In the genomic region with DNA sequence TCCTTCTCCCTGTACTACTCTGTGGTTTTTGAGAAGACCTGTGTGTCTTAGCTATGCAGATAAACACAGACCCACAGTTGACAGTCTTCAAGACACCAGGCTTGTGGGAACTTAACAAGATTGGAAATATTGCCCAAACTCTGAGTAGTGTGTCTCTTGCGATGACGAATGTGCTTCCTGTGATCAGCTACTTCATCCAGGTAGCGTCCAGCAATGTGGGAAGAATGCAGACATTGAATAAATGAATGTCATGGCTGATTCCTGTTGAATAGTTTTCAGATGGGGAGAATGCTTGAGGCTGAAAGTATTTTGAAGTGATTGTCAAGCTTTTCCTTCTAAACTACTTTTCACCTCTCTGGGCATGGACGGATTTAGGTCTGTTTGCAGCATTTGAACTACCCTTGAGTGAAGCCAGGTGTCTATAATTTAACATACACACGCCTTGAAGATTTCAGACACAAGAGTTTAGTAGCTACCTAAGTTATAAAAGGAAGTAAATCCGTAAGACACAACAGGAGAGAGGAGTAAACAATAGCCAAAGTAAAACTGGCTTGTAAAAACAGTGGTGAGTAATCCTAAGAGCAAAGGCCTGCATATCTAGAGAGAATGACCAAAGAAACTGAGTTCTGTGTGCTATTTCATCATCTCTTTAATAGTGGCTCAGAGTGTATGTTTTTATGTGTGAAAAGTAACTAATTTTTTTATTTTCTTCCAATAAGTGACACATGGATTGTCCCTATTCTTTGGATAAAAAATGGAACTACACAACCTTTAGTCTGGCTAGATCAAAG, we compare ENCODE assay signal across 22 cellular contexts. TPM values are rescaled to one million over a fixed set of nuclear protein-coding genes. Genes with fewer than 3 reads are reported as not detected.
DNase-seq lines count a peak whose midpoint lies in the region; ATAC-seq, FAIRE-seq and TF ChIP-seq lines count a peak whose summit lies in the region.
"Had no signal": no experiment of that assay in that cellular context is flagged by ENCODE, and none has a peak within 500 bp of the region (broad histone marks: within the 10 kb centered on the region; RNA-seq: fewer than 3 reads in every experiment).

No MANE protein-coding gene starts in this region.

- H3F3A ChIP-seq in GM23248 (ENCODE audit: insufficient read depth) = no peaks in the 10 kb centered on the region

- no peak for TF ChIP-seq POLR2A in H1 (IDR thresholded peaks at IDR 0.05; ENCODE audit: control extremely low read depth in 1 of 2, low read depth in 2 of 2, low read length in 2 of 2)

- no peaks in the 10 kb centered on the region for H3K4me1 Mint-ChIP-seq in stimulated activated effector memory CD8-positive, alpha-beta T cell treated with anti-CD3 and anti-CD28 coated beads, Interleukin-12 subunit alpha, Interleukin-12 subunit beta, amount 100 ng/mL, for 72 hours
- H3K4me1 Mint-ChIP-seq: activated naive CD8-positive, alpha-beta T cell treated with anti-CD3 and anti-CD28 coated beads for 36 hours; CD4-positive, alpha-beta memory T cell; natural killer cell had no signal

- H3K27ac ChIP-seq in GM23248 (no peak overlapping the region), H1 (ENCODE audit: low read depth, low read length) (no peak overlapping the region), osteoblast (ENCODE audit: low read depth, low read length) (no peak overlapping the region)
- H3K27ac ChIP-seq: brain microvascular endothelial cell, parathyroid adenoma, tibial artery had no signal

- peak; percentile 40 for DNase-seq in GM23248
- DNase-seq in OCI-M1 (lab: John Stamatoyannopoulos, UW) = peak; percentile 15
- no peak for DNase-seq in H1 (ENCODE audit: low read depth in 1 of 2, low spot score in 2 of 2)
- no peak for DNase-seq in osteoblast (ENCODE audit: insufficient read length, low spot score, missing footprints)
- no peak for DNase-seq in NCI-H446 (lab: John Stamatoyannopoulos, UW)
- DNase-seq in stimulated activated effector memory CD8-positive, alpha-beta T cell treated with anti-CD3 and anti-CD28 coated beads, Interleukin-12 subunit alpha, Interleukin-12 subunit beta, amount 100 ng/mL, for 72 hours (ENCODE audit: low spot score in 2 of 2) = no peak
- DNase-seq in mucosa of descending colon = no peak
- no peak for DNase-seq in SHP77 treated with DMSO at 0.1 percent for 48 hours (lab: John Stamatoyannopoulos, UW)
- DNase-seq: activated CD4-positive, alpha-beta T cell treated with anti-CD3 and anti-CD28 coated beads for 48 hours; activated naive CD8-positive, alpha-beta T cell treated with anti-CD3 and anti-CD28 coated beads for 36 hours; brain microvascular endothelial cell; CD4-positive, alpha-beta memory T cell; MG63; natural killer cell; NCI-H82; stimulated activated CD4-positive, alpha-beta T cell treated with anti-CD3 and anti-CD28 coated beads, Interleukin-1b, Interleukin-23, amount 100 ng/mL, for 48 hours; stimulated activated naive CD4-positive, alpha-beta T cell treated with Interleukin-2 at 50 U/mL for 16 hours; T-helper 1 cell; tibial artery had no signal

- no peaks in the 10 kb centered on the region for H4K20me1 ChIP-seq in GM23248 (ENCODE audit: insufficient read depth)
- no peaks in the 10 kb centered on the region for H4K20me1 ChIP-seq in H1 (replicated peaks in 1 of 2; ENCODE audit: control insufficient read depth in 1 of 2, insufficient read depth in 2 of 2, low read length in 2 of 2)
- no peaks in the 10 kb centered on the region for H4K20me1 ChIP-seq in osteoblast (ENCODE audit: insufficient read depth, low read length)

- no peak for TF ChIP-seq EP300 in H1 (IDR thresholded peaks at IDR 0.05; ENCODE audit: borderline replicate concordance in 1 of 2, low read depth in 2 of 2, low read length in 2 of 2)

- peak overlapping the region; percentile 47; the same call in 1 of the 2 replicates for H2AFZ ChIP-seq in GM23248
- peak overlapping the region; percentile 85; the same call in 1 of the 2 replicates for H2AFZ ChIP-seq in H1 (ENCODE audit: low read length)
- H2AFZ ChIP-seq in osteoblast (ENCODE audit: low read length) = peak overlapping the region; percentile 19
- H2AFZ ChIP-seq: parathyroid adenoma had no signal

- no peak overlapping the region for H2BK120ac ChIP-seq in H1 (replicated peaks; ENCODE audit: low read depth, low read length)

- H3K56ac ChIP-seq in H1 (replicated peaks; ENCODE audit: insufficient read length, low read depth, low read length) = no peak overlapping the region

- H3K4me3 ChIP-seq in GM23248 (no peak overlapping the region), H1 (ENCODE audit: extremely low read depth in 1 of 4, insufficient read depth in 2 of 4, low read depth in 3 of 4, low read length in 4 of 4) (no peak overlapping the region), osteoblast (ENCODE audit: insufficient read depth, low read length) (no peak overlapping the region), mucosa of descending colon (no peak overlapping the region)
- H3K4me3 ChIP-seq: MG63, tibial artery had no signal

- H4K8ac ChIP-seq in H1 (ENCODE audit: extremely low read depth, insufficient read depth, low read length) = no peak overlapping the region

- intact Hi-C loops in mucosa of descending colon (cut with DNase I, micrococcal nuclease) = no loop called here

- H3K36me3 ChIP-seq in GM23248 (ENCODE audit: low read depth) (no peaks in the 10 kb centered on the region), H1 (ENCODE audit: control insufficient read depth in 2 of 4, insufficient read depth in 4 of 4, low read length in 3 of 4) (no peaks in the 10 kb centered on the region), osteoblast (ENCODE audit: insufficient read depth, low read length) (no peaks in the 10 kb centered on the region), mucosa of descending colon (ENCODE audit: low read depth) (no peaks in the 10 kb centered on the region)
- H3K36me3 ChIP-seq: brain microvascular endothelial cell, MG63, tibial artery had no signal

- no peak overlapping the region for H2BK15ac ChIP-seq in H1 (ENCODE audit: low read length)

- ATAC-seq in stimulated activated effector memory CD8-positive, alpha-beta T cell treated with anti-CD3 and anti-CD28 coated beads, Interleukin-12 subunit alpha, Interleukin-12 subunit beta, amount 100 ng/mL, for 72 hours = no peak
- ATAC-seq in mucosa of descending colon = no peak
- ATAC-seq: natural killer cell had no signal

- H4K5ac ChIP-seq in H1 (ENCODE audit: insufficient read length, low read depth, low read length) = no peak overlapping the region

- H2BK5ac ChIP-seq in H1 (ENCODE audit: low read depth, low read length) = no peak overlapping the region

- H3K36me3 Mint-ChIP-seq in stimulated activated effector memory CD8-positive, alpha-beta T cell treated with anti-CD3 and anti-CD28 coated beads, Interleukin-12 subunit alpha, Interleukin-12 subunit beta, amount 100 ng/mL, for 72 hours = no peaks in the 10 kb centered on the region
- H3K36me3 Mint-ChIP-seq: activated naive CD8-positive, alpha-beta T cell treated with anti-CD3 and anti-CD28 coated beads for 36 hours; CD4-positive, alpha-beta memory T cell; natural killer cell had no signal

- peak; percentile 19 for FAIRE-seq in H1 (lab: Jason Lieb, UNC)

- H2BK12ac ChIP-seq in H1 (ENCODE audit: low read depth, low read length) = no peak overlapping the region

- in situ Hi-C loops in GM23248 (cut with MboI) = no loop called here

- H3K23me2 ChIP-seq in H1 (ENCODE audit: low read depth, low read length) = no peaks in the 10 kb centered on the region

- H2BK20ac ChIP-seq in H1 (ENCODE audit: low read length) = no peak overlapping the region

- no peaks in the 10 kb centered on the region for H3K79me1 ChIP-seq in H1 (ENCODE audit: low read depth, low read length)

- H3K79me2 ChIP-seq in GM23248 (ENCODE audit: insufficient read depth) (no peaks in the 10 kb centered on the region), H1 (ENCODE audit: control insufficient read depth in 1 of 2, insufficient read depth in 2 of 2, low read length in 2 of 2) (no peaks in the 10 kb centered on the region), osteoblast (ENCODE audit: insufficient read depth, low read length) (no peaks in the 10 kb centered on the region)
- H3K79me2 ChIP-seq: parathyroid adenoma had no signal

- no peaks in the 10 kb centered on the region for H3K9me3 Mint-ChIP-seq in stimulated activated effector memory CD8-positive, alpha-beta T cell treated with anti-CD3 and anti-CD28 coated beads, Interleukin-12 subunit alpha, Interleukin-12 subunit beta, amount 100 ng/mL, for 72 hours
- H3K9me3 Mint-ChIP-seq: activated naive CD8-positive, alpha-beta T cell treated with anti-CD3 and anti-CD28 coated beads for 36 hours; CD4-positive, alpha-beta memory T cell; natural killer cell had no signal

- no peak overlapping the region for H3K18ac ChIP-seq in H1 (ENCODE audit: extremely low read depth, low read length)

- H3K9ac ChIP-seq in GM23248 (no peak overlapping the region), H1 (replicated peaks in 1 of 4; ENCODE audit: extremely low read depth in 1 of 4, low read depth in 3 of 4, low read length in 3 of 4) (no peak overlapping the region)
- H3K9ac ChIP-seq: parathyroid adenoma had no signal

- CTCF ChIA-PET in H1 (lab: Charles Lee; ENCODE audit: partially characterized antibody) = interaction anchor here (0.6 to 2.7 kb wide), 6 partner anchors 11 to 39 kb away, joined by 3 to 6 read pairs (median 4); no protein-coding TSS in a partner anchor

- no peak overlapping the region for H3K4me3 Mint-ChIP-seq in stimulated activated effector memory CD8-positive, alpha-beta T cell treated with anti-CD3 and anti-CD28 coated beads, Interleukin-12 subunit alpha, Interleukin-12 subunit beta, amount 100 ng/mL, for 72 hours
- H3K4me3 Mint-ChIP-seq: activated naive CD8-positive, alpha-beta T cell treated with anti-CD3 and anti-CD28 coated beads for 36 hours; CD4-positive, alpha-beta memory T cell; natural killer cell had no signal

- no peak for TF ChIP-seq RAD21 in H1 (IDR thresholded peaks at IDR 0.05 in 1 of 2, conservative IDR thresholded peaks at IDR 0.05 in 1 of 2; ENCODE audit: low read depth in 2 of 2, low read length in 2 of 2)

- POLR2A ChIA-PET in H1 (lab: Charles Lee; ENCODE audit: partially characterized antibody) = no interaction called here

- H4K91ac ChIP-seq in H1 (replicated peaks; ENCODE audit: insufficient read length, low read length) = no peak overlapping the region

- H3K27ac Mint-ChIP-seq in stimulated activated effector memory CD8-positive, alpha-beta T cell treated with anti-CD3 and anti-CD28 coated beads, Interleukin-12 subunit alpha, Interleukin-12 subunit beta, amount 100 ng/mL, for 72 hours = no peak overlapping the region
- H3K27ac Mint-ChIP-seq: activated naive CD8-positive, alpha-beta T cell treated with anti-CD3 and anti-CD28 coated beads for 36 hours; CD4-positive, alpha-beta memory T cell; natural killer cell had no signal

- H2AK5ac ChIP-seq in H1 (ENCODE audit: low read depth, low read length) = no peak overlapping the region

- H3K9me3 ChIP-seq in GM23248 (ENCODE audit: low read depth) (no peaks in the 10 kb centered on the region), H1 (ENCODE audit: insufficient read depth in 2 of 2, low read depth in 1 of 2, low read length in 1 of 2) (no peaks in the 10 kb centered on the region), osteoblast (ENCODE audit: low read depth, low read length) (no peaks in the 10 kb centered on the region), mucosa of descending colon (no peaks in the 10 kb centered on the region)
- H3K9me3 ChIP-seq: MG63, tibial artery had no signal

- H3K23ac ChIP-seq in H1 (ENCODE audit: insufficient read length) = no peak overlapping the region

- peaks cover 7% of the 10 kb centered on the region; the same call in 1 of the 2 replicates for H3K4me1 ChIP-seq in GM23248 (ENCODE audit: insufficient read depth)
- no peaks in the 10 kb centered on the region; a peak in 1 of 7 replicates for H3K4me1 ChIP-seq in H1 (replicated peaks in 1 of 4; ENCODE audit: control insufficient read depth in 3 of 4, insufficient read depth in 4 of 4, low read length in 3 of 4)
- no peaks in the 10 kb centered on the region for H3K4me1 ChIP-seq in osteoblast (ENCODE audit: insufficient read depth, low read length)
- no peaks in the 10 kb centered on the region for H3K4me1 ChIP-seq in mucosa of descending colon (ENCODE audit: low read depth)
- H3K4me1 ChIP-seq: parathyroid adenoma had no signal

- H3K9me2 ChIP-seq in GM23248 (ENCODE audit: insufficient read depth) = no peaks in the 10 kb centered on the region

- no peak for TF ChIP-seq CTCF in H1 (IDR thresholded peaks at IDR 0.05; ENCODE audit: control extremely low read depth in 1 of 3, insufficient read depth in 1 of 3, low read depth in 1 of 3, low read length in 3 of 3)
- no peak for TF ChIP-seq CTCF in osteoblast (IDR thresholded peaks at IDR 0.05; ENCODE audit: extremely low read depth, low read depth, low read length)
- no peak for TF ChIP-seq CTCF in mucosa of descending colon (IDR thresholded peaks at IDR 0.05)

- H3K14ac ChIP-seq in H1 (ENCODE audit: insufficient read length) = no peak overlapping the region

- H3K4ac ChIP-seq in H1 (replicated peaks; ENCODE audit: insufficient read length, low read depth, low read length) = no peak overlapping the region

- H3K4me2 ChIP-seq in GM23248 (ENCODE audit: unreplicated experiment) (no peak overlapping the region), H1 (ENCODE audit: insufficient read depth in 1 of 2, low read depth in 2 of 2, low read length in 2 of 2) (no peak overlapping the region), osteoblast (ENCODE audit: insufficient read depth, low read length) (no peak overlapping the region)

- H3K27me3 ChIP-seq in GM23248 (replicated peaks; ENCODE audit: insufficient read depth) (no peaks in the 10 kb centered on the region), H1 (replicated peaks in 1 of 4; ENCODE audit: control insufficient read depth in 3 of 4, extremely low read depth in 1 of 4, insufficient read depth in 3 of 4, low read length in 3 of 4) (no peaks in the 10 kb centered on the region), osteoblast (ENCODE audit: insufficient read depth, low read length) (no peaks in the 10 kb centered on the region)
- H3K27me3 ChIP-seq: brain microvascular endothelial cell, MG63, tibial artery had no signal

- 91 to 94% methylated on average over 6 of the region's 6 CpGs for WGBS in GM23248 (ENCODE audit: low coverage in 1 of 2, low lambda C conversion rate in 2 of 2, missing lambda C conversion rate in 2 of 2), 2 experiments
- 80% methylated on average over 6 of the region's 6 CpGs; no CpG with 5 or more reads in 1 of the 2 experiments for WGBS in H1 (ENCODE audit: extremely low coverage in 1 of 2, insufficient coverage in 1 of 2, insufficient read length in 1 of 2, insufficient replicate concordance in 2 of 2, low coverage in 1 of 2, low lambda C conversion rate in 2 of 2, missing lambda C conversion rate in 1 of 2), 2 experiments

RNA-seq across cellular contexts. Expression of gene ARL14EPL, which starts 30.0 kb away (rescaled TPM):
- total RNA-seq in GM23248 (2014; rRNA removed; shearing (Covaris generic)) = not detected in 2 replicates
- not detected in 2 replicates for polyA plus RNA-seq in GM23248 (2016; fragmentation: Nextera tagmentation; extraction: Ambion mirVana)
- not detected in 2 replicates for total RNA-seq in H1 (2021; fragmentation: NEBNext Ultra II Directional; extraction: Animal tissue kit (Norgen Biotek cat#: 25700))
- not detected in 2 replicates for polyA plus RNA-seq in H1 (2011; rRNA removed)
- polyA plus RNA-seq in H1 (2011; cell fraction: cytosol; rRNA removed) = not detected
- not detected for polyA plus RNA-seq in H1 (2011; cell fraction: nucleus; rRNA removed)
- polyA plus RNA-seq in H1 (2012, experiment 1 of 2) = not detected in 4 replicates
- polyA plus RNA-seq in H1 (2012, experiment 2 of 2) = not detected
- not detected for polyA plus RNA-seq in H1 (2013, experiment 1 of 2)
- polyA plus RNA-seq in H1 (2013, experiment 2 of 2) = not detected
- not detected in 2 replicates for polyA minus RNA-seq in H1 (2011; rRNA and poly(A)+ RNA removed)
- not detected for polyA minus RNA-seq in H1 (2011; cell fraction: cytosol; rRNA and poly(A)+ RNA removed)
- polyA minus RNA-seq in H1 (2011; cell fraction: nucleus; rRNA and poly(A)+ RNA removed) = not detected
- total RNA-seq in osteoblast = not detected in 2 replicates
- not detected for total RNA-seq in mucosa of descending colon
- total RNA-seq: activated naive CD8-positive, alpha-beta T cell treated with anti-CD3 and anti-CD28 coated beads for 36 hours; CD4-positive, alpha-beta memory T cell; natural killer cell; OCI-LY7 had no signal
- polyA plus RNA-seq: CD4-positive, alpha-beta memory T cell had no signal

RNA-seq across cellular contexts. Expression of gene LVRN, which starts 40.0 kb away (rescaled TPM):
- total RNA-seq in GM23248 (2014; rRNA removed; shearing (Covaris generic)) = 0.32 TPM in 1 of 2 replicates, not detected in the other
- polyA plus RNA-seq in GM23248 (2016; fragmentation: Nextera tagmentation; extraction: Ambion mirVana) (0.18 and 0.24 TPM in 2 replicates), H1 (2011; rRNA removed) (0.02 and 0.08 TPM in 2 replicates)
- 0.09 TPM in 1 of 2 replicates, not detected in the other for total RNA-seq in H1 (2021; fragmentation: NEBNext Ultra II Directional; extraction: Animal tissue kit (Norgen Biotek cat#: 25700))
- polyA plus RNA-seq in H1 (2011; cell fraction: cytosol; rRNA removed) = 0.12 TPM
- polyA plus RNA-seq in H1 (2011; cell fraction: nucleus; rRNA removed) = 0.11 TPM
- 0.07 to 0.23 TPM (median 0.07 TPM) in 3 of 4 replicates, not detected in the other for polyA plus RNA-seq in H1 (2012, experiment 1 of 2)
- polyA plus RNA-seq in H1 (2012, experiment 2 of 2) = not detected
- polyA plus RNA-seq in H1 (2013, experiment 1 of 2) = 0.06 TPM
- 0.07 TPM for polyA plus RNA-seq in H1 (2013, experiment 2 of 2)
- 0.09 and 0.37 TPM in 2 replicates for polyA minus RNA-seq in H1 (2011; rRNA and poly(A)+ RNA removed)
- polyA minus RNA-seq in H1 (2011; cell fraction: cytosol; rRNA and poly(A)+ RNA removed) = not detected
- 0.20 TPM for polyA minus RNA-seq in H1 (2011; cell fraction: nucleus; rRNA and poly(A)+ RNA removed)
- total RNA-seq in osteoblast (under 0.01 and 0.59 TPM in 2 replicates), mucosa of descending colon (1 to 10 TPM; 1.0 to 1.8 (median 1.6) TPM)
- total RNA-seq: activated naive CD8-positive, alpha-beta T cell treated with anti-CD3 and anti-CD28 coated beads for 36 hours; CD4-positive, alpha-beta memory T cell; H4; OCI-LY7 had no signal
- polyA plus RNA-seq: CD4-positive, alpha-beta memory T cell had no signal

Comparison
In these comparisons a context has a peak if more than half of its experiments do, and no peak if none do; other contexts are left out.
1. DNase-seq: peak in GM23248 (single experiment) and OCI-M1 (single experiment); none in H1 (0 of 2), osteoblast (single experiment), NCI-H446 (0 of 2), stimulated activated effector memory CD8-positive, alpha-beta T cell treated with anti-CD3 and anti-CD28 coated beads, Interleukin-12 subunit alpha, Interleukin-12 subunit beta, amount 100 ng/mL, for 72 hours (0 of 2), mucosa of descending colon (0 of 3) and SHP77 treated with DMSO at 0.1 percent for 48 hours (single experiment).
2. H2AFZ ChIP-seq: peak in every context shown above with its lines; median percentile 85 in H1; 47 in GM23248; 19 in osteoblast.